Comparison of ENCODE assay signal across 15 cellular contexts in the genomic region with DNA sequence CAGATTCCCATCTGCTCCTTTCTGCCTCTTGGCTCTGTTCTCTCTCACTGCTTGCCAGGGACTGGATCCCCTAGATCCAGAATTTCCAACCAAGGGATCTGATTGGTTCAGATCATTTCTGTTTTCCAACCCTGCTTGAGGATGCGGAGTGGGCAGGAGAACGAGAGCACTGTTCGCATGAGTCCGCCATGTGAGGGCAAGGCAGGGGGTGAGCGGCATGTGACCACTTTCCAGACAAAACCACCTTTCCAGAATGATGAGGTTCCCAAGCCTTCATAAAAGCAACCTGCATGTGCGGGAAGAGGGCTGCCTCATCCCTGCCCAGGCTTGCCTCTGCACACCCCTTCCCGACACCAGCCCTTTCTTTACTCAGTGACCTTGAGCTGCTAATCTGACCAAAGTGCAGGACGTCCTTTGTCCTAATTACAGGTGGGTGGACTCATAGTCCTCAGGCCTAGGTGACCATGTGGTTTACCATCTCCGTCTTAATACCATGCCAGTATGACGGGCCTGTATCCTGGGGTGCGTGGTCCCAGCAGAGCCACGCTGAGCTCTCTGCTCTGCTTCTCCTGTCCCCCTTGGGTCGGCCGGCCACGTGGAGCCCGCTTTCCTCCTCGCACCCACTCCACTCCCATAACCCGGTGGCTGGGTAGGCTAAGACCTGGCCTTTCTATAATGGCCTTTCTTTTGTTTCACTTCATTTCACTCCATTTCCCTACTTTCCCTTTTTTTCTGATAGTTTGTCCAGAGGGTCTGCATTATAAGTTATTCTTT. TPM values are rescaled to one million over a fixed set of nuclear protein-coding genes. Genes with fewer than 3 reads are reported as not detected.
DNase-seq lines count a peak whose midpoint lies in the region; ATAC-seq and TF ChIP-seq lines count a peak whose summit lies in the region.
"Had no signal": no experiment of that assay in that cellular context is flagged by ENCODE, and none has a peak within 500 bp of the region (broad histone marks: within the 10 kb centered on the region; RNA-seq: fewer than 3 reads in every experiment).

No MANE protein-coding gene starts in this region.

- POLR2A ChIA-PET in A673 (lab: Charles Lee; ENCODE audit: low non-redundant PET), result interaction anchor here (0.5 kb wide), 1 partner anchor 8 kb away, joined by 4 read pairs; no protein-coding TSS in a partner anchor
- POLR2A ChIA-PET in IMR-90 (lab: Charles Lee; ENCODE audit: unreplicated experiment), result no interaction called here

- H3K4me1 ChIP-seq in A673 (ENCODE audit: insufficient read depth, low read length, poor library complexity, severe bottlenecking) (no peaks in the 10 kb centered on the region), IMR-90 (ENCODE audit: control insufficient read depth, insufficient read depth, low read length) (0 out of 2 replicates have a peak, but pooled peaks cover 3% of the 10 kb centered on the region), osteoblast (ENCODE audit: insufficient read depth, low read length) (no peaks in the 10 kb centered on the region), mucosa of descending colon (ENCODE audit: low read depth) (no peaks in the 10 kb centered on the region)
- H3K4me1 ChIP-seq: SJCRH30 had no signal

- H3K27me3 ChIP-seq in A673 (replicated peaks; ENCODE audit: insufficient read depth, low read depth, low read length, poor library complexity) (no peaks in the 10 kb centered on the region), IMR-90 (ENCODE audit: control insufficient read depth, insufficient read depth, low read length) (no peaks in the 10 kb centered on the region), osteoblast (ENCODE audit: insufficient read depth, low read length) (no peaks in the 10 kb centered on the region)
- H3K27me3 ChIP-seq: SJCRH30 had no signal

- no peaks in the 10 kb centered on the region for H4K20me1 ChIP-seq in IMR-90 (ENCODE audit: insufficient read depth, low read length)
- H4K20me1 ChIP-seq in osteoblast (ENCODE audit: insufficient read depth, low read length), result no peaks in the 10 kb centered on the region

- dilution Hi-C loops in IMR-90 (cut with HindIII; ENCODE audit: low sequenced_read_pairs, unreplicated experiment), result no loop called here

- H3K9ac ChIP-seq in IMR-90 (ENCODE audit: low read depth, low read length), result no peak overlapping the region

- H3K23ac ChIP-seq in IMR-90 (ENCODE audit: low read depth, low read length), result no peak overlapping the region

- H3K79me1 ChIP-seq in IMR-90 (ENCODE audit: low read depth in 1 of 2, low read length in 2 of 2), result no peaks in the 10 kb centered on the region

- H3K36me3 ChIP-seq in A673 (ENCODE audit: insufficient read depth, low read length, poor library complexity, severe bottlenecking) (peaks cover 59% of the 10 kb centered on the region), IMR-90 (ENCODE audit: control insufficient read depth, insufficient read depth, low read length) (peaks cover 37% of the 10 kb centered on the region), osteoblast (ENCODE audit: insufficient read depth, low read length) (peaks cover 21% of the 10 kb centered on the region), mucosa of descending colon (ENCODE audit: low read depth) (no peaks in the 10 kb centered on the region)

- no peak overlapping the region for H3K4ac ChIP-seq in IMR-90 (ENCODE audit: low read depth, low read length)

- peaks cover 0 to 1% of the 10 kb centered on the region in 2 donors for H3K9me3 Mint-ChIP-seq in effector memory CD8-positive, alpha-beta T cell

- peaks cover 13% of the 10 kb centered on the region for H3K9me1 ChIP-seq in IMR-90 (ENCODE audit: insufficient read depth, low read length)

- no peak overlapping the region for H3K4me3 ChIP-seq in A673 (ENCODE audit: low read depth, low read length, poor library complexity, severe bottlenecking)
- H3K4me3 ChIP-seq in IMR-90 (ENCODE audit: insufficient read depth, low read depth, low read length), result no peak overlapping the region
- H3K4me3 ChIP-seq in osteoblast (ENCODE audit: insufficient read depth, low read length), result no peak overlapping the region
- no peak overlapping the region for H3K4me3 ChIP-seq in mucosa of descending colon
- H3K4me3 ChIP-seq: GM23338, SJCRH30 had no signal

- no peak overlapping the region for H2BK120ac ChIP-seq in IMR-90 (ENCODE audit: low read depth, low read length)

- no peak overlapping the region for H2BK15ac ChIP-seq in IMR-90 (ENCODE audit: low read depth, low read length)

- H3K27ac ChIP-seq in A673 (ENCODE audit: low read depth, low read length, poor library complexity, severe bottlenecking), result peak overlapping the region; percentile 23
- H3K27ac ChIP-seq in IMR-90 (ENCODE audit: insufficient read depth, low read length), result no peak overlapping the region
- H3K27ac ChIP-seq in osteoblast (ENCODE audit: low read depth, low read length), result no peak overlapping the region
- H3K27ac ChIP-seq: SJCRH30 had no signal

- no peak for DNase-seq in A673 (ENCODE audit: low spot score)
- no peak for DNase-seq in IMR-90
- no peak for DNase-seq in effector memory CD8-positive, alpha-beta T cell
- DNase-seq in osteoblast (ENCODE audit: insufficient read length, low spot score, missing footprints), result peak; percentile 22
- no peak for DNase-seq in activated T-cell treated with anti-CD3 and anti-CD28 coated beads, Interleukin-2, amount 50 U/mL, for 1 hour
- DNase-seq in middle frontal gyrus (ENCODE audit: extremely low spot score, low spot score), result no peak
- DNase-seq in mucosa of descending colon, result no peak
- DNase-seq: CD8-positive, alpha-beta T cell; Karpas-422; NCI-H1417; NCI-H2029; NCI-H2171 treated with DMSO at 0.1 percent for 48 hours; NCI-H82; SJCRH30 had no signal

- intact Hi-C loops in A673 (cut with micrococcal nuclease; ENCODE audit: unreplicated experiment), result no loop called here
- intact Hi-C loops in IMR-90 (cut with micrococcal nuclease), result no loop called here
- intact Hi-C loops in mucosa of descending colon (cut with DNase I, micrococcal nuclease), result loop anchor here in 1 of 2 donors (5.0 kb wide), 1 partner anchor 33 kb away; no protein-coding TSS in a partner anchor

- no peak for TF ChIP-seq POLR2A in IMR-90 (IDR thresholded peaks at IDR 0.05; ENCODE audit: low read depth, low read length)

- peak overlapping the region; percentile 55 to 67 for H3K27ac Mint-ChIP-seq in effector memory CD8-positive, alpha-beta T cell
- H3K27ac Mint-ChIP-seq: CD8-positive, alpha-beta T cell; GM23338 had no signal

- no peak overlapping the region for H3K4me3 Mint-ChIP-seq in effector memory CD8-positive, alpha-beta T cell
- H3K4me3 Mint-ChIP-seq: CD8-positive, alpha-beta T cell; GM23338 had no signal

- no peak overlapping the region for H3K18ac ChIP-seq in IMR-90 (ENCODE audit: low read depth, low read length)

- no peak overlapping the region for H4K91ac ChIP-seq in IMR-90 (ENCODE audit: insufficient read depth, low read depth, low read length)

- H4K8ac ChIP-seq in IMR-90 (ENCODE audit: low read depth in 2 of 2, low read length in 2 of 2), result no peak overlapping the region

- peaks cover 25% of the 10 kb centered on the region for H3K36me3 Mint-ChIP-seq in effector memory CD8-positive, alpha-beta T cell (ENCODE audit: insufficient read depth)

- no peak overlapping the region for H2AFZ ChIP-seq in IMR-90 (replicated peaks; ENCODE audit: low read length, poor library complexity)
- H2AFZ ChIP-seq in osteoblast (ENCODE audit: low read length), result no peak overlapping the region
- H2AFZ ChIP-seq: GM23338 had no signal

- H2AK5ac ChIP-seq in IMR-90 (ENCODE audit: low read depth, low read length), result 0 out of 2 replicates have a peak overlapping the region, but pooled peaks have one; percentile 9

- peak overlapping the region; percentile 26 for H2AK9ac ChIP-seq in IMR-90 (replicated peaks; ENCODE audit: low read depth, low read length, poor library complexity)

- H3K4me2 ChIP-seq in IMR-90 (ENCODE audit: low read depth, low read length) (no peak overlapping the region), osteoblast (ENCODE audit: insufficient read depth, low read length) (no peak overlapping the region)
- H3K4me2 ChIP-seq: GM23338 had no signal

- in situ Hi-C loops in IMR-90 (cut with MboI; ENCODE audit: low sequenced_read_pairs), result loop anchor here (5.0 kb wide), 1 partner anchor 33 kb away; no protein-coding TSS in a partner anchor

- no peak overlapping the region for H3K14ac ChIP-seq in IMR-90 (replicated peaks; ENCODE audit: low read depth, low read length)

- no peak overlapping the region for H4K5ac ChIP-seq in IMR-90 (ENCODE audit: low read depth, low read length)

- ATAC-seq in IMR-90 (ENCODE audit: low read depth), result no peak
- no peak for ATAC-seq in effector memory CD8-positive, alpha-beta T cell (replicated peaks)
- no peak for ATAC-seq in mucosa of descending colon
- ATAC-seq: CD8-positive, alpha-beta T cell; GM23338 had no signal

- no peak overlapping the region for H2BK5ac ChIP-seq in IMR-90 (ENCODE audit: low read depth, low read length, poor library complexity, severe bottlenecking)

- H3K27me3 Mint-ChIP-seq in effector memory CD8-positive, alpha-beta T cell, result no peaks in the 10 kb centered on the region

- H3K4me1 Mint-ChIP-seq in effector memory CD8-positive, alpha-beta T cell (ENCODE audit: low read depth in 2 of 2), result peaks cover 0 to 9% of the 10 kb centered on the region in 2 donors

- peaks cover 18% of the 10 kb centered on the region for H3K9me3 ChIP-seq in A673 (ENCODE audit: low read depth, low read length, poor library complexity, severe bottlenecking)
- H3K9me3 ChIP-seq in IMR-90 (ENCODE audit: control insufficient read depth, insufficient read depth, low read length), result peaks cover 5% of the 10 kb centered on the region
- peaks cover 5% of the 10 kb centered on the region for H3K9me3 ChIP-seq in osteoblast (ENCODE audit: low read depth, low read length)
- H3K9me3 ChIP-seq in mucosa of descending colon, result peaks cover 13% of the 10 kb centered on the region

- CTCF ChIA-PET in A673 (lab: Charles Lee) (no interaction called here), IMR-90 (lab: Yijun Ruan, JAX) (no interaction called here)

- no TSS peak for BruUV-seq in A673 (replicated peaks; lab: Mats Ljungman, UMichigan)
- BruUV-seq in IMR-90 (replicated peaks; lab: Mats Ljungman, UMichigan), result no TSS peak

- WGBS in IMR-90 (ENCODE audit: extremely low coverage in 2 of 2, insufficient read length in 1 of 2), 2 experiments, result 96% methylated on average over 8 of the region's 18 CpGs; no CpG with 5 or more reads in 1 of the 2 experiments

- no peak overlapping the region for H2BK20ac ChIP-seq in IMR-90 (ENCODE audit: low read depth, low read length)

- no peak overlapping the region for H3K56ac ChIP-seq in IMR-90 (ENCODE audit: extremely low read depth, insufficient read depth, low read length)

- H3K79me2 ChIP-seq in osteoblast (ENCODE audit: insufficient read depth, low read length), result no peaks in the 10 kb centered on the region

- TF ChIP-seq RAD21 in IMR-90 (IDR thresholded peaks at IDR 0.05; ENCODE audit: low read length), result no peak

- TF ChIP-seq CTCF in A673 (conservative IDR thresholded peaks at IDR 0.05; ENCODE audit: low read depth, low read length) (no peak), IMR-90 (conservative IDR thresholded peaks at IDR 0.05; ENCODE audit: low read depth, low read length) (no peak), osteoblast (IDR thresholded peaks at IDR 0.05; ENCODE audit: extremely low read depth, low read depth, low read length) (no peak), mucosa of descending colon (IDR thresholded peaks at IDR 0.05) (no peak)

RNA-seq across cellular contexts. Expression of a gene that starts 14.4 kb away (rescaled TPM):
- total RNA-seq in A673 (2021), result 92.7 and 97.3 TPM in 2 replicates
- total RNA-seq in IMR-90 (2012; rRNA removed), result 59.4 and 72.1 TPM in 2 replicates
- 41.9 and 42.5 TPM in 2 replicates for polyA plus RNA-seq in IMR-90 (2012; rRNA removed)
- 31.1 and 51.6 TPM in 2 replicates for polyA plus RNA-seq in IMR-90 (2012; cell fraction: cytosol; rRNA removed)
- 13.5 and 24.4 TPM in 2 replicates for polyA plus RNA-seq in IMR-90 (2012; cell fraction: nucleus; rRNA removed; ENCODE audit: low replicate concordance)
- total RNA-seq in osteoblast, result 19.7 and 45.2 TPM in 2 replicates
- 10 to 100 TPM; 13.4 to 24.1 (median 23.2) TPM for total RNA-seq in mucosa of descending colon

RNA-seq across cellular contexts. Expression of a gene that starts 42.7 kb away (rescaled TPM):
- total RNA-seq in A673 (2021) (34.8 and 37.5 TPM in 2 replicates), IMR-90 (2012; rRNA removed) (37.1 and 60.3 TPM in 2 replicates), osteoblast (80.7 and 83.2 TPM in 2 replicates), mucosa of descending colon (100 to 1,000 TPM; 134 to 147 (median 142) TPM)
- 78.7 and 91.1 TPM in 2 replicates for polyA plus RNA-seq in IMR-90 (2012; rRNA removed)
- 74.7 and 123 TPM in 2 replicates for polyA plus RNA-seq in IMR-90 (2012; cell fraction: cytosol; rRNA removed)
- polyA plus RNA-seq in IMR-90 (2012; cell fraction: nucleus; rRNA removed; ENCODE audit: low replicate concordance), result 93.6 and 162 TPM in 2 replicates

RNA-seq across cellular contexts. Expression of a gene that starts 54.2 kb away (rescaled TPM):
- total RNA-seq in A673 (2021) (11.4 and 15.0 TPM in 2 replicates), IMR-90 (2012; rRNA removed) (25.6 and 28.6 TPM in 2 replicates), osteoblast (28.0 and 29.3 TPM in 2 replicates), mucosa of descending colon (10 to 100 TPM; 33.1 to 41.9 (median 35.8) TPM)
- polyA plus RNA-seq in IMR-90 (2012; rRNA removed), result 11.9 and 12.6 TPM in 2 replicates
- polyA plus RNA-seq in IMR-90 (2012; cell fraction: cytosol; rRNA removed), result 4.5 and 7.2 TPM in 2 replicates
- 9.3 and 27.5 TPM in 2 replicates for polyA plus RNA-seq in IMR-90 (2012; cell fraction: nucleus; rRNA removed; ENCODE audit: low replicate concordance)
